ENCODE assay signal across 10 cellular contexts in the genomic region with DNA sequence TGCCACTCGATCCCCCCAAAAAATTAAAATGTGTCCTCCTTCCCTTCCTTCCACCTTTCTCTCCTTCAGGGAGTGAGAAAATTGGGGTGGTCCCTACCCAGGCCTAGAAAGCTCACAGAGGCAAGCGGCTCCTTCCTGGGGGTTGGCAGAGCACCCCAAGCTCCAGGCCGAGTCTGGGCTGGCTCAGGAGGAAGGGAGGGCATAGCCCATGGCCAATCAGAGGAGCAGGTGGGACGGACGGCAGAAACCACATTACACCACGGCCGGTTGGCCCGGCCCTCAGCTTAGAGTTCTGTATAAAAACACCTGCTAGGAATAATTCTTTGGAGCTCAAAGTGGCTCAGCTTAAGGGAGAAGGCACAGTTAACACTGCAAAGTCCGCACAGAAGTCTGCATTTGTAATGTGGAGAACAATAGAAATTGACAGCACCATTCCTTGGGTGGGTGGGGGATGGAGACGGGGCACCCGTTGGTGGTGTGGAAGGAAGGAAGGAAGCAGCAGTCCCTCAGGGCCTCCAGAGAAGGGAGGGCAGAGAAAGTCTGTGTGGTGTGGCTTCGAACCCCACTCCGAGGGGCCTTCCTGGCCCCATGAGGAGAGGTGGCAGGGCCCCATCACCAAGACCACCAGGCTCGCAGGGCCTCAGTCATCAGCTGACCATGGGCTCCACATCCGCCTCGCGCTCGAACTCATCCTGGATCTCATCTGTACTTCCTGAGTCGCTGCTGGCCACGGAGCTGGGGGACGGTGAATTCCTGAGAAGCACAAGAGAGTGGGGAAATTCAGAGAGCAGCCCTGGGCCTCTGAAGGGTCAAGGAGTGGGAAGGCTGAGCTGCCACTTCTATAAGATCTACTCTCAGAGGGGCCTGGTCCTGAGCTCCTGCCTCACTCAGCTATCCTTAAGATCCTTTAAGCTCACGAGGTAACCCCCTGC. TPM values are rescaled to one million over a fixed set of nuclear protein-coding genes. Genes with fewer than 3 reads are reported as not detected.
A peak's percentile ranks its signal among the peaks of the same experiment; 100 is the strongest.
DNase-seq lines count a peak whose midpoint lies in the region; ATAC-seq, FAIRE-seq and TF ChIP-seq lines count a peak whose summit lies in the region.
"Had no signal": no experiment of that assay in that cellular context is flagged by ENCODE, and none has a peak within 500 bp of the region (broad histone marks: within the 10 kb centered on the region; RNA-seq: fewer than 3 reads in every experiment).

No MANE protein-coding gene starts in this region.

- no peak for FAIRE-seq in GM12878 (lab: Jason Lieb, UNC)

- POLR2A ChIA-PET in GM12878 (lab: Charles Lee) = no interaction called here

- no peak for TF ChIP-seq EP300 in GM12878 (IDR thresholded peaks at IDR 0.05; ENCODE audit: borderline replicate concordance in 1 of 2, control insufficient read depth in 1 of 2, low read depth in 2 of 2, low read length in 2 of 2)

- CTCF ChIA-PET in GM12878 (lab: Yijun Ruan, JAX) = interaction anchor here (0.6 to 5.3 kb wide), 25 partner anchors 8 to 1714 kb away, joined by 3 to 86 read pairs (median 5); a partner anchor contains a TSS

- H3K27me3 Mint-ChIP-seq in activated naive CD4-positive, alpha-beta T cell treated with anti-CD3 and anti-CD28 coated beads, Interleukin-2, amount 50 U/mL, for 24 hours = no peaks in the 10 kb centered on the region

- peak overlapping the region; percentile 19; the same call in 1 of the 2 replicates for H2AFZ ChIP-seq in GM12878 (ENCODE audit: control insufficient read depth, low read depth, low read length)

- WGBS in GM12878 (ENCODE audit: insufficient coverage, insufficient replicate concordance, low lambda C conversion rate, missing lambda C conversion rate) = 49% methylated on average over 22 of the region's 22 CpGs

- H3K9ac ChIP-seq in GM12878 (ENCODE audit: control insufficient read depth, insufficient read depth, low read length) (no peak overlapping the region), muscle layer of colon (ENCODE audit: low read length) (peak overlapping the region; percentile 38)

- no peak for TF ChIP-seq RAD21 in GM12878 (IDR thresholded peaks at IDR 0.05; ENCODE audit: insufficient read depth, low read depth, low read length)

- no peaks in the 10 kb centered on the region for H3K9me3 Mint-ChIP-seq in activated naive CD4-positive, alpha-beta T cell treated with anti-CD3 and anti-CD28 coated beads, Interleukin-2, amount 50 U/mL, for 24 hours

- H3K27me3 ChIP-seq in GM12878 (replicated peaks in 1 of 2; ENCODE audit: control insufficient read depth in 2 of 2, insufficient read depth in 2 of 2, low read length in 1 of 2) = no peaks in the 10 kb centered on the region
- H3K27me3 ChIP-seq in muscle layer of colon (ENCODE audit: control insufficient read depth in 1 of 2, insufficient read depth in 2 of 2, low read length in 2 of 2) = no peaks in the 10 kb centered on the region
- no peaks in the 10 kb centered on the region for H3K27me3 ChIP-seq in uterus

- in situ Hi-C loops in GM12878 (cut with MboI) = loop anchor here (5.0 kb wide), 1 partner anchor 189 kb away; no protein-coding TSS in a partner anchor

- RAD21 ChIA-PET in GM12878 (lab: Charles Lee; ENCODE audit: unreplicated experiment) = interaction anchor here (0.6 to 1.9 kb wide), 8 partner anchors 18 to 573 kb away, joined by 3 to 11 read pairs (median 4); no protein-coding TSS in a partner anchor

- H3K27ac ChIP-seq in GM12878 (ENCODE audit: control insufficient read depth, insufficient read depth) = peak overlapping the region; percentile 25; the same call in 1 of the 2 replicates
- H3K27ac ChIP-seq in muscle layer of colon (ENCODE audit: low read depth, low read length) = peak overlapping the region; percentile 51
- H3K27ac ChIP-seq in uterus = peak overlapping the region; percentile 78 to 80

- H3K4me1 ChIP-seq in GM12878 (ENCODE audit: control insufficient read depth, insufficient read depth, low read length) (peaks cover 17% of the 10 kb centered on the region), muscle layer of colon (ENCODE audit: insufficient read depth, low read length) (peaks cover 28% of the 10 kb centered on the region), uterus (no peaks in the 10 kb centered on the region)

- intact Hi-C loops in GM12878 (cut with micrococcal nuclease; ENCODE audit: unreplicated experiment) = no loop called here
- intact Hi-C loops in uterus (cut with DNase I; ENCODE audit: low total_unique reads) = no loop called here

- TF ChIP-seq CTCF in GM12878 (IDR thresholded peaks at IDR 0.05 in 2 of 3, conservative IDR thresholded peaks at IDR 0.05 in 1 of 3; ENCODE audit: control insufficient read depth in 2 of 3, extremely low read depth in 1 of 3, insufficient read depth in 1 of 3, low read depth in 3 of 3, low read length in 3 of 3) (no peak), uterus (IDR thresholded peaks at IDR 0.05) (no peak)

- BruUV-seq in GM12878 (replicated peaks; lab: Mats Ljungman, UMichigan) = no TSS peak

- H3K36me3 ChIP-seq in GM12878 (ENCODE audit: control insufficient read depth in 2 of 2, insufficient read depth in 2 of 2, low read length in 1 of 2) (peaks cover 5 to 12% of the 10 kb centered on the region in 2 experiments), muscle layer of colon (ENCODE audit: insufficient read depth, low read length) (peaks cover 50% of the 10 kb centered on the region), uterus (no peaks in the 10 kb centered on the region)

- H3K4me3 ChIP-seq in GM12878 (no peak overlapping the region), muscle layer of colon (ENCODE audit: low read depth in 1 of 2, low read length in 2 of 2) (no peak overlapping the region), uterus (no peak overlapping the region)

- no peak for ATAC-seq in GM12878
- ATAC-seq in HG02571 (IDR thresholded peaks at IDR 0.05; ENCODE audit: unreplicated experiment) = no peak
- no peak for ATAC-seq in GM21390 (IDR thresholded peaks at IDR 0.05; ENCODE audit: unreplicated experiment)

- peaks cover 36% of the 10 kb centered on the region for H3K4me1 Mint-ChIP-seq in activated naive CD4-positive, alpha-beta T cell treated with anti-CD3 and anti-CD28 coated beads, Interleukin-2, amount 50 U/mL, for 24 hours

- H3K79me2 ChIP-seq in GM12878 (ENCODE audit: control insufficient read depth, insufficient read depth, low read length) = no peaks in the 10 kb centered on the region

- TF ChIP-seq POLR2A in GM12878 (IDR thresholded peaks at IDR 0.05; ENCODE audit: low read depth, low read length) (no peak; the same call in 1 of the 2 replicates), uterus (IDR thresholded peaks at IDR 0.05) (no peak)

- H3K36me3 Mint-ChIP-seq in activated naive CD4-positive, alpha-beta T cell treated with anti-CD3 and anti-CD28 coated beads, Interleukin-2, amount 50 U/mL, for 24 hours = peaks cover 18% of the 10 kb centered on the region

- SMC1A ChIA-PET in GM12878 (lab: Charles Lee; ENCODE audit: uncharacterized antibody, unreplicated experiment) = interaction anchor here (0.6 to 3.4 kb wide), 15 partner anchors 16 to 1403 kb away, joined by 3 to 14 read pairs (median 3); a partner anchor contains a TSS

- no peak overlapping the region; the same call in 1 of the 2 replicates for H3K4me2 ChIP-seq in GM12878 (ENCODE audit: control insufficient read depth, insufficient read depth)

- H3K9me3 ChIP-seq in GM12878 (replicated peaks; ENCODE audit: control insufficient read depth, insufficient read depth, low read length) (no peaks in the 10 kb centered on the region; the same call in 2 of the 3 replicates), muscle layer of colon (ENCODE audit: low read length) (no peaks in the 10 kb centered on the region), uterus (no peaks in the 10 kb centered on the region)

- no peak overlapping the region for H3K4me3 Mint-ChIP-seq in activated naive CD4-positive, alpha-beta T cell treated with anti-CD3 and anti-CD28 coated beads, Interleukin-2, amount 50 U/mL, for 24 hours

- DNase-seq in activated naive CD4-positive, alpha-beta T cell treated with anti-CD3 and anti-CD28 coated beads, Interleukin-2, amount 50 U/mL, for 16 hours = no peak
- DNase-seq in GM12878 (ENCODE audit: low read depth, low spot score) (no peak), uterus (no peak), middle frontal gyrus (ENCODE audit: extremely low spot score, low spot score) (no peak)

- no peaks in the 10 kb centered on the region for H4K20me1 ChIP-seq in GM12878 (ENCODE audit: control insufficient read depth, insufficient read depth)

- H3K27ac Mint-ChIP-seq in activated naive CD4-positive, alpha-beta T cell treated with anti-CD3 and anti-CD28 coated beads, Interleukin-2, amount 50 U/mL, for 24 hours = peak overlapping the region; percentile 68

RNA-seq across cellular contexts. Expression of a gene that starts 5.8 kb away (rescaled TPM):
- 4.4 and 6.2 TPM in 2 replicates for total RNA-seq in GM12878 (2013; cell fraction: nucleolus; rRNA removed)
- total RNA-seq in GM12878 (2014; rRNA removed) = 12.2 and 15.0 TPM in 2 replicates
- total RNA-seq in GM12878 (2014; rRNA removed; fragmentation: Illumina TruSeq; extraction: Trizol) = 5.0 and 6.6 TPM in 2 replicates
- total RNA-seq in GM12878 (2021) = 13.1 and 13.8 TPM in 2 replicates
- 3.3 TPM for polyA plus RNA-seq in GM12878 (2011; ENCODE audit: low read depth)
- polyA plus RNA-seq in GM12878 (2011; rRNA removed) = 5.8 and 17.5 TPM in 2 replicates
- 21.8 and 36.4 TPM in 2 replicates for polyA plus RNA-seq in GM12878 (2011; cell fraction: cytosol; rRNA removed)
- 39.4 and 47.2 TPM in 2 replicates for polyA plus RNA-seq in GM12878 (2011; cell fraction: nucleus; rRNA removed)
- polyA plus RNA-seq in GM12878 (2012) = 7.6 and 8.0 TPM in 2 replicates
- 1.6 and 5.9 TPM in 2 replicates for polyA plus RNA-seq in GM12878 (2014; fragmentation: Illumina TruSeq; extraction: Trizol)
- under 1 TPM; 0.06 to 0.53 TPM for polyA plus RNA-seq in GM12878 (2014; fragmentation: Nextera tagmentation; extraction: Ambion mirVana)
- 14.0 and 21.6 TPM in 2 replicates for polyA plus RNA-seq in GM12878 (2014; rRNA removed)
- polyA plus RNA-seq in GM12878 (2016; fragmentation: Nextera tagmentation; extraction: Ambion mirVana) = 10 to 100 TPM; 24.3 to 25.5 TPM
- polyA minus RNA-seq in GM12878 (2011; rRNA and poly(A)+ RNA removed) = 7.2 and 16.3 TPM in 2 replicates
- 6.3 and 7.8 TPM in 2 replicates for polyA minus RNA-seq in GM12878 (2011; cell fraction: cytosol; rRNA and poly(A)+ RNA removed)
- polyA minus RNA-seq in GM12878 (2011; cell fraction: nucleus; rRNA and poly(A)+ RNA removed) = 6.4 and 14.3 TPM in 2 replicates
- 10 to 100 TPM in 2 of 4 donors, 1 to 10 TPM in 2; 2.6 to 18.5 (median 10.3) TPM for total RNA-seq in uterus

RNA-seq across cellular contexts. Expression of a gene that starts 48.3 kb away (rescaled TPM):
- total RNA-seq in GM12878 (2013; cell fraction: nucleolus; rRNA removed) = 9.6 and 13.0 TPM in 2 replicates
- total RNA-seq in GM12878 (2014; rRNA removed) (15.0 and 16.0 TPM in 2 replicates), GM12878 (2014; rRNA removed; fragmentation: Illumina TruSeq; extraction: Trizol) (7.7 and 8.1 TPM in 2 replicates), GM12878 (2021) (18.4 and 20.5 TPM in 2 replicates), uterus (10 to 100 TPM in 1 of 4 donors, 1 to 10 TPM in 3; 4.1 to 19.4 (median 7.3) TPM)
- polyA plus RNA-seq in GM12878 (2011; ENCODE audit: low read depth) = 3.6 TPM
- polyA plus RNA-seq in GM12878 (2011; rRNA removed) (2.7 and 5.7 TPM in 2 replicates), GM12878 (2014; fragmentation: Illumina TruSeq; extraction: Trizol) (8.6 and 9.1 TPM in 2 replicates), GM12878 (2014; fragmentation: Nextera tagmentation; extraction: Ambion mirVana) (1 to 10 TPM; 1.2 to 1.9 TPM), GM12878 (2014; rRNA removed) (11.1 and 14.9 TPM in 2 replicates), GM12878 (2016; fragmentation: Nextera tagmentation; extraction: Ambion mirVana) (1 to 10 TPM; 2.8 to 5.5 TPM)
- polyA plus RNA-seq in GM12878 (2011; cell fraction: cytosol; rRNA removed) = 14.6 and 20.7 TPM in 2 replicates
- 10.7 and 12.4 TPM in 2 replicates for polyA plus RNA-seq in GM12878 (2011; cell fraction: nucleus; rRNA removed)
- polyA plus RNA-seq in GM12878 (2012) = 8.3 and 8.4 TPM in 2 replicates
- polyA minus RNA-seq in GM12878 (2011; rRNA and poly(A)+ RNA removed) = 10.1 and 13.3 TPM in 2 replicates
- polyA minus RNA-seq in GM12878 (2011; cell fraction: cytosol; rRNA and poly(A)+ RNA removed) = 5.2 and 7.2 TPM in 2 replicates
- polyA minus RNA-seq in GM12878 (2011; cell fraction: nucleus; rRNA and poly(A)+ RNA removed) = 1.3 and 3.7 TPM in 2 replicates

RNA-seq across cellular contexts. Expression of a gene that starts 48.7 kb away (rescaled TPM):
- not detected in 2 replicates for total RNA-seq in GM12878 (2013; cell fraction: nucleolus; rRNA removed)
- total RNA-seq in GM12878 (2014; rRNA removed) (not detected in 2 replicates), GM12878 (2014; rRNA removed; fragmentation: Illumina TruSeq; extraction: Trizol) (not detected in 2 replicates), GM12878 (2021) (not detected in 2 replicates), uterus (under 1 TPM in 1 of 4 donors, not detected in 3; 0.27 TPM)
- not detected for polyA plus RNA-seq in GM12878 (2011; ENCODE audit: low read depth)
- polyA plus RNA-seq in GM12878 (2011; rRNA removed) (not detected in 2 replicates), GM12878 (2014; fragmentation: Illumina TruSeq; extraction: Trizol) (not detected in 2 replicates), GM12878 (2014; fragmentation: Nextera tagmentation; extraction: Ambion mirVana) (not detected), GM12878 (2014; rRNA removed) (not detected in 2 replicates), GM12878 (2016; fragmentation: Nextera tagmentation; extraction: Ambion mirVana) (not detected)
- polyA plus RNA-seq in GM12878 (2011; cell fraction: cytosol; rRNA removed) = not detected in 2 replicates
- polyA plus RNA-seq in GM12878 (2011; cell fraction: nucleus; rRNA removed) = not detected in 2 replicates
- not detected in 2 replicates for polyA plus RNA-seq in GM12878 (2012)
- polyA minus RNA-seq in GM12878 (2011; rRNA and poly(A)+ RNA removed) = not detected in 2 replicates
- polyA minus RNA-seq in GM12878 (2011; cell fraction: cytosol; rRNA and poly(A)+ RNA removed) = not detected in 2 replicates
- not detected in 2 replicates for polyA minus RNA-seq in GM12878 (2011; cell fraction: nucleus; rRNA and poly(A)+ RNA removed)
- total RNA-seq: epithelial cell of proximal tubule, LHCN-M2 had no signal

Comparison
In these comparisons a context has a peak if more than half of its experiments do, and no peak if none do; other contexts are left out.
1. H3K27ac ChIP-seq: peak in every context shown above with its lines; median percentile 79 in uterus; 51 in muscle layer of colon; 25 in GM12878.